Comparison of ENCODE assay signal across 1 cellular context in the genomic region with DNA sequence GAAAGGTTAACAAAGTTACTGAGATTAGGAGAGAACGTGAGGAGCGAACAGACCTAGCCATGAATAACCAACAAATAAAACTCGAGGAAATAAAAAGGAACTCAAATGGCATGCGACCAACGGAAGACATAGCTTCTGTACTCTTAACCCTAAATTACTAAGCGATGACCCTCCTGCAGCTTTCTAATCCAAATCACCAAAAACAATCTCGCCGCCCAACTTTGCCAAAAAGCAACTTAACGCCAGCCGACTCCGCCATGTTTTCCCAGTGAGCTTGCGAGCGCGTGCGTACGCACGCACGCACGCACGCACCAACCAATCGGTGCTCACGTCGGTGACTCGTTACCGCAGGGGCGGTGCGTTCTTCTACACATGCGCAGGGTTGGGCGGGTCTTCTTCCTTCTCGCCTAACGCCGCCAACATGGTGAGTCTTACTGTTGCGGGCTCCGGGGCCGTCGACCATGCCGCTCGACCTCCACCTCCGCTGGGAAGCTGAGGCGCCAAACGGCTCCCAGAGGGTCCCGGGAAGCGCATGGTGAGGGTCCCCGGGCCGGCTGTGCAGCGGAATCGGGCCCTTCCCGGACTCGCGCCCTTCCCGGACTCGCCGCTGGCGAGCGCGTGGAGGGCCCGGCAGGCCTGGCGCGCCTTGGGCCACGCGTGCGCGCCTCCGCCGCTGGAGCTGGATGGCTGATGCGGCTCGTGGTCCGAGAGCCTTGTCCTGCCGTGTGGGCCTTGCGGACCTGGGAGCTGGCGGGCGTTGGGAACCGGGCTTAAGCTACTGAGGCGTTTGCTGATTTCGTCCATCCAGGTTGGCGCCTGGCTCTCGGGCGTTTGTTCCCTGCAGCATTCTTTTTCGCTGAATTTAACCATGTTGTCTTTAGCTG.
TF ChIP-seq lines count a peak whose summit lies in the region.

A gene (plus strand): TSS at position 400 of the 884 bp plus-strand sequence. CDS start 133 bp downstream, at position 533.

TF ChIP-seq in HepG2, 621 proteins besides CTCF, POLR2A, EP300 and RAD21 (continued from another document):
- TF ChIP-seq, protein P1, sequence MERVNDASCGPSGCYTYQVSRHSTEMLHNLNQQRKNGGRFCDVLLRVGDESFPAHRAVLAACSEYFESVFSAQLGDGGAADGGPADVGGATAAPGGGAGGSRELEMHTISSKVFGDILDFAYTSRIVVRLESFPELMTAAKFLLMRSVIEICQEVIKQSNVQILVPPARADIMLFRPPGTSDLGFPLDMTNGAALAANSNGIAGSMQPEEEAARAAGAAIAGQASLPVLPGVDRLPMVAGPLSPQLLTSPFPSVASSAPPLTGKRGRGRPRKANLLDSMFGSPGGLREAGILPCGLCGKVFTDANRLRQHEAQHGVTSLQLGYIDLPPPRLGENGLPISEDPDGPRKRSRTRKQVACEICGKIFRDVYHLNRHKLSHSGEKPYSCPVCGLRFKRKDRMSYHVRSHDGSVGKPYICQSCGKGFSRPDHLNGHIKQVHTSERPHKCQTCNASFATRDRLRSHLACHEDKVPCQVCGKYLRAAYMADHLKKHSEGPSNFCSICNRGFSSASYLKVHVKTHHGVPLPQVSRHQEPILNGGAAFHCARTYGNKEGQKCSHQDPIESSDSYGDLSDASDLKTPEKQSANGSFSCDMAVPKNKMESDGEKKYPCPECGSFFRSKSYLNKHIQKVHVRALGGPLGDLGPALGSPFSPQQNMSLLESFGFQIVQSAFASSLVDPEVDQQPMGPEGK (CRISPR knock-in tag; IDR thresholded peaks at IDR 0.05): no peak
- no peak for TF ChIP-seq CC2D1A (CRISPR knock-in tag; IDR thresholded peaks at IDR 0.05)
- peak; percentile 76; the same call in 1 of the 2 replicates for TF ChIP-seq ZMAT3 (CRISPR knock-in tag; conservative IDR thresholded peaks at IDR 0.05)
- no peak for TF ChIP-seq HIVEP1 (CRISPR knock-in tag; IDR thresholded peaks at IDR 0.05)
- TF ChIP-seq HDAC2 (CRISPR knock-in tag; IDR thresholded peaks at IDR 0.05): peak; percentile 44; the same call in 1 of the 2 replicates
- TF ChIP-seq ZNF160 (CRISPR knock-in tag; IDR thresholded peaks at IDR 0.05): peak; percentile 76
- TF ChIP-seq, protein P2, sequence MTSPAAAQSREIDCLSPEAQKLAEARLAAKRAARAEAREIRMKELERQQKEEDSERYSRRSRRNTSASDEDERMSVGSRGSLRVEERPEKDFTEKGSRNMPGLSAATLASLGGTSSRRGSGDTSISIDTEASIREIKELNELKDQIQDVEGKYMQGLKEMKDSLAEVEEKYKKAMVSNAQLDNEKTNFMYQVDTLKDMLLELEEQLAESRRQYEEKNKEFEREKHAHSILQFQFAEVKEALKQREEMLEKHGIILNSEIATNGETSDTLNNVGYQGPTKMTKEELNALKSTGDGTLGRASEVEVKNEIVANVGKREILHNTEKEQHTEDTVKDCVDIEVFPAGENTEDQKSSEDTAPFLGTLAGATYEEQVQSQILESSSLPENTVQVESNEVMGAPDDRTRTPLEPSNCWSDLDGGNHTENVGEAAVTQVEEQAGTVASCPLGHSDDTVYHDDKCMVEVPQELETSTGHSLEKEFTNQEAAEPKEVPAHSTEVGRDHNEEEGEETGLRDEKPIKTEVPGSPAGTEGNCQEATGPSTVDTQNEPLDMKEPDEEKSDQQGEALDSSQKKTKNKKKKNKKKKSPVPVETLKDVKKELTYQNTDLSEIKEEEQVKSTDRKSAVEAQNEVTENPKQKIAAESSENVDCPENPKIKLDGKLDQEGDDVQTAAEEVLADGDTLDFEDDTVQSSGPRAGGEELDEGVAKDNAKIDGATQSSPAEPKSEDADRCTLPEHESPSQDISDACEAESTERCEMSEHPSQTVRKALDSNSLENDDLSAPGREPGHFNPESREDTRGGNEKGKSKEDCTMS (CRISPR knock-in tag; conservative IDR thresholded peaks at IDR 0.05): no peak
- TF ChIP-seq, protein P3, sequence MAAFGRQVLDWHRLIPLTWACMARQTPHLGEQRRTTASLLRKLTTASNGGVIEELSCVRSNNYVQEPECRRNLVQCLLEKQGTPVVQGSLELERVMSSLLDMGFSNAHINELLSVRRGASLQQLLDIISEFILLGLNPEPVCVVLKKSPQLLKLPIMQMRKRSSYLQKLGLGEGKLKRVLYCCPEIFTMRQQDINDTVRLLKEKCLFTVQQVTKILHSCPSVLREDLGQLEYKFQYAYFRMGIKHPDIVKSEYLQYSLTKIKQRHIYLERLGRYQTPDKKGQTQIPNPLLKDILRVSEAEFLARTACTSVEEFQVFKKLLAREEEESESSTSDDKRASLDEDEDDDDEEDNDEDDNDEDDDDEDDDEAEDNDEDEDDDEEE (CRISPR knock-in tag; IDR thresholded peaks at IDR 0.05): peak; percentile 79; the same call in 1 of the 2 replicates
- no peak for TF ChIP-seq ZNF564 (CRISPR knock-in tag; IDR thresholded peaks at IDR 0.05)
- TF ChIP-seq, protein P4, sequence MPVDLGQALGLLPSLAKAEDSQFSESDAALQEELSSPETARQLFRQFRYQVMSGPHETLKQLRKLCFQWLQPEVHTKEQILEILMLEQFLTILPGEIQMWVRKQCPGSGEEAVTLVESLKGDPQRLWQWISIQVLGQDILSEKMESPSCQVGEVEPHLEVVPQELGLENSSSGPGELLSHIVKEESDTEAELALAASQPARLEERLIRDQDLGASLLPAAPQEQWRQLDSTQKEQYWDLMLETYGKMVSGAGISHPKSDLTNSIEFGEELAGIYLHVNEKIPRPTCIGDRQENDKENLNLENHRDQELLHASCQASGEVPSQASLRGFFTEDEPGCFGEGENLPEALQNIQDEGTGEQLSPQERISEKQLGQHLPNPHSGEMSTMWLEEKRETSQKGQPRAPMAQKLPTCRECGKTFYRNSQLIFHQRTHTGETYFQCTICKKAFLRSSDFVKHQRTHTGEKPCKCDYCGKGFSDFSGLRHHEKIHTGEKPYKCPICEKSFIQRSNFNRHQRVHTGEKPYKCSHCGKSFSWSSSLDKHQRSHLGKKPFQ (CRISPR knock-in tag; IDR thresholded peaks at IDR 0.05; ENCODE audit: insufficient replicate concordance): no peak
- no peak for TF ChIP-seq MAFF (IDR thresholded peaks at IDR 0.05; ENCODE audit: low read depth, low read length)
- no peak for TF ChIP-seq RFX5 (IDR thresholded peaks at IDR 0.05; ENCODE audit: low read depth, low read length)
- no peak for TF ChIP-seq MTA3 (CRISPR knock-in tag; IDR thresholded peaks at IDR 0.05)
- TF ChIP-seq NPAS2 (CRISPR knock-in tag; IDR thresholded peaks at IDR 0.05; ENCODE audit: borderline replicate concordance): no peak
- TF ChIP-seq GPN1 (CRISPR knock-in tag; IDR thresholded peaks at IDR 0.05; ENCODE audit: borderline replicate concordance): no peak
